ENCODE assay signal across 8 cellular contexts in genomic region chr5:172849636-172850453, GRCh38. TPM values are rescaled to one million over a fixed set of nuclear protein-coding genes. Genes with fewer than 3 reads are reported as not detected.
A peak's percentile ranks its signal among the peaks of the same experiment; 100 is the strongest.
DNase-seq lines count a peak whose midpoint lies in the region; ATAC-seq, FAIRE-seq and TF ChIP-seq lines count a peak whose summit lies in the region.

No MANE protein-coding gene starts in this region.

- no peak overlapping the region for H3K4me3 ChIP-seq in ascending aorta
- no peak overlapping the region for H3K4me3 ChIP-seq in BE2C (ENCODE audit: low read depth, low read length)

- no peak for DNase-seq in GM19239 (ENCODE audit: insufficient read length, low spot score)
- DNase-seq in dermis blood vessel endothelial cell, result peak; percentile 33
- DNase-seq in stimulated activated naive CD8-positive, alpha-beta T cell treated with anti-CD3 and anti-CD28 coated beads, Interleukin-15, Interleukin-2, amounts not matched to agents 100 U/mL and 50 U/mL, for 24 hours, result peak; percentile 18
- DNase-seq in ascending aorta (ENCODE audit: low spot score in 2 of 2), result no peak
- no peak for DNase-seq in NK-92 treated with Interleukin-12 subunit alpha and Interleukin-12 subunit beta, amount 100 ng/mL, for 24 hours (lab: John Stamatoyannopoulos, UW)
- no peak for DNase-seq in NCI-H1436 treated with DMSO at 0.1 percent for 48 hours (lab: John Stamatoyannopoulos, UW)
- no peak for DNase-seq in BE2C

- H3K27me3 ChIP-seq in ascending aorta (no peaks in the 10 kb centered on the region), BE2C (no peaks in the 10 kb centered on the region)

- peak; percentile 71 for FAIRE-seq in GM19239 (lab: Jason Lieb, UNC)

- intact Hi-C loops in ascending aorta (cut with DNase I), result no loop called here

- peaks cover 9 to 37% of the 10 kb centered on the region in 2 donors for H3K4me1 ChIP-seq in ascending aorta
- peaks cover 4% of the 10 kb centered on the region; the same call in 1 of the 2 replicates for H3K4me1 ChIP-seq in BE2C

- ATAC-seq in HG03139 (IDR thresholded peaks at IDR 0.05; ENCODE audit: unreplicated experiment), result peak; percentile 51
- peak; percentile 25 for ATAC-seq in stimulated activated naive CD8-positive, alpha-beta T cell treated with anti-CD3 and anti-CD28 coated beads, Interleukin-15, Interleukin-2, amounts not matched to agents 100 U/mL and 50 U/mL, for 24 hours

- H3K36me3 ChIP-seq in ascending aorta, result no peaks in the 10 kb centered on the region
- no peaks in the 10 kb centered on the region for H3K36me3 ChIP-seq in BE2C

- H3K9me3 ChIP-seq in ascending aorta (no peaks in the 10 kb centered on the region), BE2C (no peaks in the 10 kb centered on the region)

- peak overlapping the region in 1 of 2 donors; percentile 34 for H3K27ac ChIP-seq in ascending aorta

- TF ChIP-seq CTCF in ascending aorta (IDR thresholded peaks at IDR 0.05) (no peak), BE2C (IDR thresholded peaks at IDR 0.05; ENCODE audit: low read depth, low read length) (no peak)

RNA-seq across cellular contexts. Expression of gene ERGIC1, which starts 15.8 kb away (rescaled TPM):
- total RNA-seq in dermis blood vessel endothelial cell (64.0 and 137 TPM in 2 replicates), ascending aorta (184 TPM)
- 103 TPM for polyA plus RNA-seq in BE2C (2012; ENCODE audit: insufficient read depth, insufficient read length, low read depth)

Comparison
In these comparisons a context has a peak if more than half of its experiments do, and no peak if none do; other contexts are left out.
1. DNase-seq: peak in dermis blood vessel endothelial cell (single experiment) and stimulated activated naive CD8-positive, alpha-beta T cell treated with anti-CD3 and anti-CD28 coated beads, Interleukin-15, Interleukin-2, amounts not matched to agents 100 U/mL and 50 U/mL, for 24 hours (single experiment); none in GM19239 (single experiment), ascending aorta (0 of 2), NK-92 treated with Interleukin-12 subunit alpha and Interleukin-12 subunit beta, amount 100 ng/mL, for 24 hours (single experiment), NCI-H1436 treated with DMSO at 0.1 percent for 48 hours (single experiment) and BE2C (single experiment).